Comparison of ENCODE assay signal across 18 cellular contexts in the genomic region with DNA sequence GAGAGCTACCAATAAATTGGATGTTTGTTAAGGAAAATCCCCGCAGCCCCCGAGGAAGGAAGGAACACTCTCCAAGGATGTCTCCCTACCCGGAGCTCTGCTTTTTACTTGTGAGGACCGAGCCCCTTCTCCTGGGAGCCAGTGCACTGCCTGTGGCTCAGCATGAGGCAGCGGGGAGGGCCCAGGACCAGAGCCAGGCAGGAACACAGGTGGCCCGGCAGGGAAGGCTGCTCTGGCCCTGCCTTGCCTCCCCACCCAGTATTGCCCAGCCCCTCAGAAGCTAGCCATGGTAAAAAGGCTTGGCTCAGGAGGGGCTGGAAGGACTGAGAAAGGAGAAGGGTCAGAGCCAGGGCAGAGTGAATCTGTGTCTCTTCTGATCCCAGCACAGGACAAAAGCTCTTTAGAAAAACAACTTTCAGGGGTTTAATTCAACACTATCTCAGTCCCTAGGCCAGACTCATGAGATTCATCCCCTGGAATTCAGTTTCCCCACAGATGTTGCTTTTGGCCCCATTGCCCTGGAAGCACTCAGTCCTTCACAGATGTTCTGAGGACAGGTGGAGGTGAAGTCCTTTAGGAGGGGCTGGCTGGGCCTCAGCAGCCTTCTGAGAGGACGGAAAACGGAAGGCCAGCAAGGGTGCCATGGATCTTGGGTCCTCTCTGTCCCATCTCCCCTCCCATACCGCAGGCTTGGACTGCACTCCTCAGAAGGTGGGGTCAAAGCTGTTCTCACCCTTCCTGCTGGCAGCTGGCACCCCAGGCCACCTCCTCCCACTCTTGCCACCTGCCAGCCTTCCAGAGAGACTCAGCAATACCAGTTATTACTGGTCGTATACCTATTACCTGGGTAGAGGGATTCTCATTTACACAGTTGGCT.
DNase-seq lines count a peak whose midpoint lies in the region; ATAC-seq and TF ChIP-seq lines count a peak whose summit lies in the region.
"Had no signal": no experiment of that assay in that cellular context is flagged by ENCODE, and none has a peak within 500 bp of the region (broad histone marks: within the 10 kb centered on the region; RNA-seq: fewer than 3 reads in every experiment).

No MANE protein-coding gene starts in this region.

- H2AFZ ChIP-seq in osteoblast (ENCODE audit: low read length), result no peak overlapping the region

- TF ChIP-seq CTCF in osteoblast (IDR thresholded peaks at IDR 0.05; ENCODE audit: extremely low read depth, low read depth, low read length), result no peak

- peaks cover 8% of the 10 kb centered on the region for H3K4me1 ChIP-seq in osteoblast (ENCODE audit: insufficient read depth, low read length)

- H3K27me3 ChIP-seq in osteoblast (ENCODE audit: insufficient read depth, low read length), result peaks cover 6% of the 10 kb centered on the region

- no peak overlapping the region for H3K27ac ChIP-seq in osteoblast (ENCODE audit: low read depth, low read length)
- H3K27ac ChIP-seq: HL-60 had no signal

- no peak overlapping the region for H3K4me2 ChIP-seq in osteoblast (ENCODE audit: insufficient read depth, low read length)

- H3K36me3 ChIP-seq in osteoblast (ENCODE audit: insufficient read depth, low read length), result no peaks in the 10 kb centered on the region

- DNase-seq in NCI-H69 (lab: John Stamatoyannopoulos, UW) (peak; percentile 63), islet precursor cell (peak; percentile 34), osteoblast (ENCODE audit: insufficient read length, low spot score, missing footprints) (peak; percentile 73), medulla oblongata (ENCODE audit: extremely low spot score) (no peak)
- DNase-seq in activated CD4-positive, CD25-positive, alpha-beta regulatory T cell treated with anti-CD3 and anti-CD28 coated beads, Interleukin-2, amount 50 U/mL, for 72 hours, result no peak
- DNase-seq: ACHN; C1 segment of cervical spinal cord; CD4-positive, alpha-beta T cell; COR-L47; DMS153; DMS79 treated with DMSO at 0.1 percent for 48 hours; EL; GOT3; HCEC 1CT; HFFc6 had no signal

- H4K20me1 ChIP-seq in osteoblast (ENCODE audit: insufficient read depth, low read length), result no peaks in the 10 kb centered on the region

- H3K4me3 ChIP-seq in osteoblast (ENCODE audit: insufficient read depth, low read length), result no peak overlapping the region

- H3K9me3 ChIP-seq in osteoblast (ENCODE audit: low read depth, low read length), result no peaks in the 10 kb centered on the region

- ATAC-seq in HG02870 (IDR thresholded peaks at IDR 0.05; ENCODE audit: unreplicated experiment), result no peak
- no peak for ATAC-seq in GM18858 (IDR thresholded peaks at IDR 0.05; ENCODE audit: unreplicated experiment)

- no peaks in the 10 kb centered on the region for H3K79me2 ChIP-seq in osteoblast (ENCODE audit: insufficient read depth, low read length)

Comparison
In these comparisons a context has a peak if more than half of its experiments do, and no peak if none do; other contexts are left out.
1. DNase-seq: peak in NCI-H69 (single experiment), islet precursor cell (single experiment) and osteoblast (single experiment); none in medulla oblongata (single experiment) and activated CD4-positive, CD25-positive, alpha-beta regulatory T cell treated with anti-CD3 and anti-CD28 coated beads, Interleukin-2, amount 50 U/mL, for 72 hours (single experiment).